Comparison of ENCODE assay signal across 1 cellular context in genomic region chr15:29032776-29033175, GRCh38.
TF ChIP-seq lines count a peak whose summit lies in the region.

No MANE protein-coding gene starts in this region.

TF ChIP-seq in H1, 55 proteins besides CTCF, POLR2A, EP300 and RAD21 (continued from another document):
- TF ChIP-seq, protein P1, sequence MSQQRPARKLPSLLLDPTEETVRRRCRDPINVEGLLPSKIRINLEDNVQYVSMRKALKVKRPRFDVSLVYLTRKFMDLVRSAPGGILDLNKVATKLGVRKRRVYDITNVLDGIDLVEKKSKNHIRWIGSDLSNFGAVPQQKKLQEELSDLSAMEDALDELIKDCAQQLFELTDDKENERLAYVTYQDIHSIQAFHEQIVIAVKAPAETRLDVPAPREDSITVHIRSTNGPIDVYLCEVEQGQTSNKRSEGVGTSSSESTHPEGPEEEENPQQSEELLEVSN (IDR thresholded peaks at IDR 0.05): no peak
- TF ChIP-seq BRCA1 (IDR thresholded peaks at IDR 0.05; ENCODE audit: low read depth, low read length): no peak
- TF ChIP-seq BCL11A (IDR thresholded peaks at IDR 0.05; ENCODE audit: low read depth in 2 of 2, low read length in 2 of 2): no peak
- TF ChIP-seq TCF12 (IDR thresholded peaks at IDR 0.05; ENCODE audit: low read depth, low read length): no peak
- no peak for TF ChIP-seq RXRA (IDR thresholded peaks at IDR 0.05; ENCODE audit: insufficient read depth, low read depth, low read length)
- TF ChIP-seq HDAC6 (IDR thresholded peaks at IDR 0.05; ENCODE audit: low read depth, low read length): no peak
